In the genomic region with DNA sequence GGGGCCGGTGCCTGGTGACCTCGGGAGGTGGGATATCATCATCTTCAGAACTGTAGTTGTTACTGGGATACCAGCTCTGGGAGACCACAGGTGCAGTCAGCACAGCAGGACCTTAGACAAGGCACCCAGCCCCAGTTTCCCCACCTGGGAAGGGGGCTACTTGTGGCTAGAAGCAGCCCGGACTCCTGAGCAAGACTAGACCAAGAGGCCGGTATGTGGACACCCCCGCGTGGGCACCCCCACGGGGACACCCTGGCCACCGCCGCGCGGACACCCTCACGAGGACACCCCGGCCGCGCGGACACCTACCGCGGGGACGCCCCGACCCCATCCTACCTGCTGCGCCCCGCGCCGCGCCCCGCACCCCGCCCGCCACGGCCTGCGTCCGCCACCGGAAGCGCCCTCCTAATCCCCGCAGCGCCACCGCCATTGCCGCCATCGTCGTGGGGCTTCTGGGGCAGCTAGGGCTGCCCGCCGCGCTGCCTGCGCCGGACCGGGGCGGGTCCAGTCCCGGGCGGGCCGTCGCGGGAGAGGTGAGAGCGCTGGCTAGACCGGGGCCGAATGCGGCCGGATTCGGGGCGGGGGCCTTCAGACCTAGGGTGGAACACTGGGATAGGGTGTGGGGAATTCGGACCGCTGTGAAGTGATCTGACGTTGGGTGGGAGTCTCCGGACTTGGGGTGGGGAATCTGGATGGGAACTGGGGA, we compare ENCODE assay signal across 8 cellular contexts. TPM values are rescaled to one million over a fixed set of nuclear protein-coding genes. Genes with fewer than 3 reads are reported as not detected.
DNase-seq lines count a peak whose midpoint lies in the region; ATAC-seq and TF ChIP-seq lines count a peak whose summit lies in the region.

TSS of gene COMT (plus strand) at position 408 of the 706 bp plus-strand sequence. CDS start 20,755 bp downstream, outside the sequence.
TSS of gene TXNRD2 (minus strand) at position 454 of the 706 bp plus-strand sequence. CDS start at position 439, 15 bp downstream.

- peak; percentile 89 for ATAC-seq in GM23338

- 0 out of 2 replicates have a peak, but pooled peaks cover 7% of the 10 kb centered on the region for H3F3A ChIP-seq in GM23338 (replicated peaks; ENCODE audit: low read depth)

- H3K27me3 Mint-ChIP-seq in CD8-positive, alpha-beta memory T cell, result no peaks in the 10 kb centered on the region
- H3K27me3 Mint-ChIP-seq in GM23338 (ENCODE audit: insufficient read depth, low read depth, poor library complexity), result peaks cover 8% of the 10 kb centered on the region

- H3K4me3 Mint-ChIP-seq in CD8-positive, alpha-beta memory T cell, result peak within 1 kb of the TSS; percentile 85 to 96 (median 94)
- H3K4me3 Mint-ChIP-seq in GM23338, result peak within 1 kb of the TSS; percentile 90

- no peaks in the 10 kb centered on the region for H4K20me1 ChIP-seq in GM23338 (replicated peaks; ENCODE audit: insufficient read depth)

- no peaks in the 10 kb centered on the region for H3K9me3 ChIP-seq in CD8-positive, alpha-beta memory T cell (ENCODE audit: low read length)
- H3K9me3 ChIP-seq in mucosa of rectum (ENCODE audit: control insufficient read depth in 2 of 2, low read length in 2 of 2), result no peaks in the 10 kb centered on the region

- H3K36me3 ChIP-seq in CD8-positive, alpha-beta memory T cell (ENCODE audit: insufficient read depth, low read length), result no peaks in the 10 kb centered on the region
- H3K36me3 ChIP-seq in GM23338 (ENCODE audit: insufficient read depth) (no peaks in the 10 kb centered on the region), mucosa of rectum (ENCODE audit: control insufficient read depth in 2 of 2, insufficient read depth in 2 of 2, low read length in 2 of 2) (no peaks in the 10 kb centered on the region)

- peak within 1 kb of the TSS; percentile 76 for H3K4me2 ChIP-seq in GM23338

- H3K4me1 ChIP-seq in CD8-positive, alpha-beta memory T cell (ENCODE audit: insufficient read depth, low read length), result peaks cover 31% of the 10 kb centered on the region
- H3K4me1 ChIP-seq in GM23338 (ENCODE audit: insufficient read depth), result peaks cover 10% of the 10 kb centered on the region
- peaks cover 20 to 27% of the 10 kb centered on the region in 2 donors for H3K4me1 ChIP-seq in mucosa of rectum (ENCODE audit: control insufficient read depth in 2 of 2, insufficient read depth in 2 of 2, low read length in 2 of 2)

- DNase-seq in CD8-positive, alpha-beta memory T cell, result peak; percentile 55 to 82 (median 67)
- DNase-seq in GM23338 (ENCODE audit: low spot score) (peak; percentile 70), NCI-H82 (lab: John Stamatoyannopoulos, UW) (peak; percentile 79), activated T-cell treated with anti-CD3 and anti-CD28 coated beads for 1 hour (ENCODE audit: low read depth) (peak; percentile 65), epithelial cell of esophagus (ENCODE audit: low read depth) (peak; percentile 57), DMS114 treated with DMSO at 0.1 percent for 48 hours (lab: John Stamatoyannopoulos, UW; ENCODE audit: unreplicated experiment) (no peak)
- DNase-seq in stimulated activated CD8-positive, alpha-beta memory T cell treated with anti-CD3 and anti-CD28 coated beads, Interleukin-4, amount 100 ng/mL, for 48 hours, result peak; percentile 82

- peak within 1 kb of the TSS; percentile 81 to 98 (median 95) for H3K27ac Mint-ChIP-seq in CD8-positive, alpha-beta memory T cell
- peak within 1 kb of the TSS; percentile 88 for H3K27ac Mint-ChIP-seq in GM23338

- H3K27ac ChIP-seq in CD8-positive, alpha-beta memory T cell (ENCODE audit: low read depth, low read length), result peak within 1 kb of the TSS; percentile 99
- H3K27ac ChIP-seq in GM23338 (ENCODE audit: low read depth), result peak within 1 kb of the TSS; percentile 45; the same call in 1 of the 2 replicates
- peak within 1 kb of the TSS; percentile 83 to 88 for H3K27ac ChIP-seq in mucosa of rectum (ENCODE audit: low read depth in 2 of 2, low read length in 2 of 2)

- H3K36me3 Mint-ChIP-seq in CD8-positive, alpha-beta memory T cell, result peaks cover 7 to 22% (median 16%) of the 10 kb centered on the region in 3 donors
- H3K36me3 Mint-ChIP-seq in GM23338 (ENCODE audit: low read depth), result peaks cover 6% of the 10 kb centered on the region

- no peaks in the 10 kb centered on the region for H3K27me3 ChIP-seq in CD8-positive, alpha-beta memory T cell (ENCODE audit: insufficient read depth, low read length, poor library complexity, severe bottlenecking)
- no peaks in the 10 kb centered on the region for H3K27me3 ChIP-seq in GM23338 (ENCODE audit: insufficient read depth)
- H3K27me3 ChIP-seq in mucosa of rectum (ENCODE audit: control insufficient read depth in 2 of 2, insufficient read depth in 2 of 2, low read length in 2 of 2), result no peaks in the 10 kb centered on the region

- peaks cover 2 to 6% (median 5%) of the 10 kb centered on the region in 5 donors for H3K9me3 Mint-ChIP-seq in CD8-positive, alpha-beta memory T cell
- H3K9me3 Mint-ChIP-seq in GM23338, result peaks cover 5% of the 10 kb centered on the region

- H3K9me2 ChIP-seq in GM23338 (ENCODE audit: insufficient read depth), result peaks cover 3% of the 10 kb centered on the region; the same call in 1 of the 2 replicates

- POLR2A ChIA-PET in CD8-positive, alpha-beta memory T cell (lab: Charles Lee), result interaction anchor here (0.8 to 1.5 kb wide), 3 partner anchors 15 to 150 kb away, joined by 3 to 5 read pairs (median 3); no protein-coding TSS in a partner anchor

- TF ChIP-seq CTCF in GM23338 (conservative IDR thresholded peaks at IDR 0.05; ENCODE audit: low read depth in 2 of 2) (no peak), epithelial cell of esophagus (IDR thresholded peaks at IDR 0.05; ENCODE audit: insufficient read depth, low read depth, low read length, missing control alignments) (no peak)

- no peaks in the 10 kb centered on the region; the same call in 1 of the 2 replicates for H3K79me2 ChIP-seq in GM23338 (replicated peaks; ENCODE audit: insufficient read depth)

- peak within 1 kb of the TSS; percentile 73 to 87 for H3K9ac ChIP-seq in mucosa of rectum (ENCODE audit: low read depth in 1 of 2, low read length in 2 of 2)

- H2AFZ ChIP-seq in GM23338, result peak within 1 kb of the TSS; percentile 86

- peaks cover 38 to 54% (median 45%) of the 10 kb centered on the region in 3 donors for H3K4me1 Mint-ChIP-seq in CD8-positive, alpha-beta memory T cell
- H3K4me1 Mint-ChIP-seq in GM23338, result peaks cover 19% of the 10 kb centered on the region

- CTCF ChIA-PET in CD8-positive, alpha-beta memory T cell (lab: Charles Lee), result interaction anchor here (0.6 kb wide), 1 partner anchor 13 kb away, joined by 3 read pairs; no protein-coding TSS in a partner anchor

- H3K4me3 ChIP-seq in CD8-positive, alpha-beta memory T cell (ENCODE audit: low read length), result peak within 1 kb of the TSS; percentile 97
- H3K4me3 ChIP-seq in GM23338 (peak within 1 kb of the TSS; percentile 57), epithelial cell of esophagus (ENCODE audit: low read length) (peak within 1 kb of the TSS; percentile 80), mucosa of rectum (ENCODE audit: low read length in 2 of 2) (peak within 1 kb of the TSS; percentile 75 to 84)

TF ChIP-seq in GM23338, 12 proteins besides CTCF, POLR2A, EP300 and RAD21:
- TF ChIP-seq POLR2AphosphoS5 (IDR thresholded peaks at IDR 0.05; ENCODE audit: low read depth) (peak; percentile 45), NANOG (IDR thresholded peaks at IDR 0.05; ENCODE audit: borderline replicate concordance) (no peak), CREB1 (CRISPR knock-in tag; IDR thresholded peaks at IDR 0.05; ENCODE audit: low read depth) (0 out of 2 replicates have a peak, but pooled peaks have one; percentile 4)
- TF ChIP-seq, protein P1, sequence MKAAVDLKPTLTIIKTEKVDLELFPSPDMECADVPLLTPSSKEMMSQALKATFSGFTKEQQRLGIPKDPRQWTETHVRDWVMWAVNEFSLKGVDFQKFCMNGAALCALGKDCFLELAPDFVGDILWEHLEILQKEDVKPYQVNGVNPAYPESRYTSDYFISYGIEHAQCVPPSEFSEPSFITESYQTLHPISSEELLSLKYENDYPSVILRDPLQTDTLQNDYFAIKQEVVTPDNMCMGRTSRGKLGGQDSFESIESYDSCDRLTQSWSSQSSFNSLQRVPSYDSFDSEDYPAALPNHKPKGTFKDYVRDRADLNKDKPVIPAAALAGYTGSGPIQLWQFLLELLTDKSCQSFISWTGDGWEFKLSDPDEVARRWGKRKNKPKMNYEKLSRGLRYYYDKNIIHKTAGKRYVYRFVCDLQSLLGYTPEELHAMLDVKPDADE (IDR thresholded peaks at IDR 0.05), result no peak

RNA-seq across cellular contexts. Expression of gene COMT, which starts in this region (rescaled TPM):
- 10 to 100 TPM; 89.3 to 93.7 TPM for total RNA-seq in CD8-positive, alpha-beta memory T cell
- 92.7 TPM for polyA plus RNA-seq in CD8-positive, alpha-beta memory T cell
- total RNA-seq in GM23338 (2014; rRNA removed; shearing (Covaris generic)), result 29.8 and 35.1 TPM in 2 replicates
- 29.6 and 32.6 TPM in 2 replicates for polyA plus RNA-seq in GM23338 (2016; fragmentation: Nextera tagmentation; extraction: Ambion mirVana)

RNA-seq across cellular contexts. Expression of gene TXNRD2, which starts in this region (rescaled TPM):
- total RNA-seq in CD8-positive, alpha-beta memory T cell, result 10 to 100 TPM; 27.6 to 27.9 TPM
- polyA plus RNA-seq in CD8-positive, alpha-beta memory T cell, result 13.8 TPM
- total RNA-seq in GM23338 (2014; rRNA removed; shearing (Covaris generic)), result 11.2 and 14.1 TPM in 2 replicates
- polyA plus RNA-seq in GM23338 (2016; fragmentation: Nextera tagmentation; extraction: Ambion mirVana), result 9.2 and 12.4 TPM in 2 replicates

Comparison
In these comparisons a context has a peak if more than half of its experiments do, and no peak if none do; other contexts are left out.
1. H3K27ac ChIP-seq: peak in every context shown above with its lines; median percentile 99 in CD8-positive, alpha-beta memory T cell; 86 in mucosa of rectum; 45 in GM23338.